ENCODE assay signal across 8 cellular contexts in the genomic region with DNA sequence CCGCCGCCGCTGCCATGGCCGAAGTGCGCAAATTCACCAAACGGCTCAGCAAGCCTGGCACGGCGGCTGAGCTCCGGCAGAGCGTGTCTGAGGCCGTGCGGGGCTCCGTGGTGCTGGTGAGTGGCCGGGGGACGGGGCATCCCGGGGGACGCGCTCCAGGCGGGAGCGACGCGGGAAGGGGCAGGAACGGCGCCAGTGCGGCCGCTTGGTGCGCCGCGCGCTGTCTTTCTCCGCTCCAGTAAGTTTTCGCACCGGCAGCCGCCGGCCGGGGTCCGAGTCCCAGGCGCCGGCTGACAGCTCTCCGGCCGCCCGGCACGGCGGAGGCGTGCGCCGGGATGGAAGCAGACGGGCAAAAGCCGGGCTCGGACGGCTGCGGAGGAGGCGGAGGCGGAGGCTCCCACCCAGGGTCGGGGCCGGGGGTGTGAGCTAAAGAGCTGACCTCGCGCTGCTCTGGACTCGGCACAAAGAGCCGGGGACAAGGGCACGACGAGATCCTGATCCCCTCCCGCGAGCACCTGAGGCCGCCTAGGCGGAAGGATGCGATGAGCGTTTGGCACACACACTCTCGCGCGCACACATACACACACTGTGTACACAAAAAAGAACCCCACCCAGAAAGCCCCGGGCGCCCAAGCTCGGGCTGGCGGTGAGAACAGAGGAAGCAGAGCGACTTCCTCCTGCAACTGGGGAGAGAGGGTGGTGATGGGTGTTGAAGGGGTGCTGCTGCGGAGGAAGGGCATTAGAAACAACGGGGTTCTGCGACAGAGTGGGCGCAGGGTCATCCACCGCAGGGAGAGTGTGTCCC. TPM values are rescaled to one million over a fixed set of nuclear protein-coding genes. Genes with fewer than 3 reads are reported as not detected.
DNase-seq lines count a peak whose midpoint lies in the region; ATAC-seq and TF ChIP-seq lines count a peak whose summit lies in the region.

No MANE protein-coding gene starts in this region.

- CTCF ChIA-PET in HCT116 (lab: Charles Lee): no interaction called here

- peaks cover 3 to 9% of the 10 kb centered on the region in 2 experiments; a peak in 1 of 4 replicates for H3K4me1 ChIP-seq in HCT116 (ENCODE audit: control insufficient read depth in 1 of 2, insufficient read depth in 2 of 2, low read length in 2 of 2)
- no peaks in the 10 kb centered on the region for H3K4me1 ChIP-seq in colonic mucosa
- peaks cover 10% of the 10 kb centered on the region for H3K4me1 ChIP-seq in mesodermal cell (ENCODE audit: control insufficient read depth, insufficient read depth, low read length, poor library complexity, severe bottlenecking)

- TF ChIP-seq RAD21 in HCT116 (IDR thresholded peaks at IDR 0.05; ENCODE audit: low read depth): no peak

- intact Hi-C loops in HCT116 (cut with micrococcal nuclease) (loop anchor here (2.0 kb wide), 1 partner anchor 55 kb away; no protein-coding TSS in a partner anchor), colonic mucosa (cut with DNase I) (no loop called here)

- H4K20me1 ChIP-seq in HCT116 (ENCODE audit: insufficient read depth): no peaks in the 10 kb centered on the region

- H3K79me2 ChIP-seq in HCT116 (ENCODE audit: insufficient read depth, low read length): no peaks in the 10 kb centered on the region

- peak overlapping the region; percentile 61 for H2AFZ ChIP-seq in HCT116 (ENCODE audit: low read depth, low read length, poor library complexity, severe bottlenecking)

- H3K36me3 ChIP-seq in HCT116 (ENCODE audit: control insufficient read depth in 1 of 2, insufficient read depth in 2 of 2, low read length in 2 of 2) (no peaks in the 10 kb centered on the region), colonic mucosa (no peaks in the 10 kb centered on the region), mesodermal cell (ENCODE audit: control insufficient read depth, insufficient read depth, low read length) (no peaks in the 10 kb centered on the region)

- DNase-seq in GM12865 (ENCODE audit: low read depth) (peak; percentile 86), HCT116 (ENCODE audit: low read depth, low spot score) (no peak), NCI-H1092 (lab: John Stamatoyannopoulos, UW) (peak; percentile 1), colonic mucosa (peak; percentile 71), T1000 (lab: John Stamatoyannopoulos, UW) (no peak)
- DNase-seq in stimulated activated CD8-positive, alpha-beta memory T cell treated with anti-CD3 and anti-CD28 coated beads, Interleukin-2, amount 100 ng/mL, for 1 hour (ENCODE audit: low read depth in 2 of 2): peak; percentile 37 to 56

- H3K4me3 ChIP-seq in GM12865 (ENCODE audit: low read depth, low read length) (peak overlapping the region; percentile 82), HCT116 (replicated peaks in 1 of 2; ENCODE audit: low read depth in 1 of 2, low read length in 2 of 2) (peak overlapping the region; percentile 46 to 59), colonic mucosa (peak overlapping the region; percentile 56), mesodermal cell (ENCODE audit: extremely low read depth, insufficient read depth, low read length, poor library complexity, severe bottlenecking) (peak overlapping the region; percentile 56)

- peak overlapping the region; percentile 80 for H3K4me2 ChIP-seq in HCT116 (ENCODE audit: low read length)

- peak; percentile 63 for ATAC-seq in HCT116
- peak; percentile 68 to 69 for ATAC-seq in activated CD4-positive, CD25-positive, alpha-beta regulatory T cell treated with anti-CD3 and anti-CD28 coated beads, Interleukin-2, amount 50 U/mL, for 24 hours

- POLR2A ChIA-PET in HCT116 (lab: Charles Lee): no interaction called here

- TF ChIP-seq CTCF in GM12865 (IDR thresholded peaks at IDR 0.05; ENCODE audit: insufficient read depth, low read depth, low read length, missing control alignments): no peak
- TF ChIP-seq CTCF in HCT116 (IDR thresholded peaks at IDR 0.05 in 2 of 3, conservative IDR thresholded peaks at IDR 0.05 in 1 of 3; ENCODE audit: borderline replicate concordance in 1 of 3, insufficient read depth in 1 of 3, low read depth in 2 of 3, low read length in 2 of 3): no peak
- TF ChIP-seq CTCF in colonic mucosa (IDR thresholded peaks at IDR 0.05): no peak

- no peak for TF ChIP-seq POLR2A in HCT116 (IDR thresholded peaks at IDR 0.05; ENCODE audit: borderline replicate concordance, extremely low read depth, insufficient read depth, insufficient read length)

- RAD21 ChIA-PET in HCT116 (lab: Charles Lee; ENCODE audit: low non-redundant PET in 1 of 2, low total read pairs in 2 of 2, uncharacterized antibody in 2 of 2, unreplicated experiment in 2 of 2): no interaction called here

- H3K9me3 ChIP-seq in HCT116 (ENCODE audit: control insufficient read depth in 1 of 2, insufficient read depth in 1 of 2, low read depth in 1 of 2, low read length in 2 of 2) (no peaks in the 10 kb centered on the region), colonic mucosa (no peaks in the 10 kb centered on the region), mesodermal cell (ENCODE audit: control insufficient read depth, low read length) (no peaks in the 10 kb centered on the region)

- no peaks in the 10 kb centered on the region; the same call in 1 of the 2 replicates for H3K27me3 ChIP-seq in HCT116 (ENCODE audit: insufficient read depth, low read length)
- H3K27me3 ChIP-seq in colonic mucosa: peaks cover 4% of the 10 kb centered on the region

- H3K9ac ChIP-seq in HCT116 (ENCODE audit: low read length): no peak overlapping the region
- H3K9ac ChIP-seq in colonic mucosa (ENCODE audit: low read depth in 2 of 2, low read length in 2 of 2): peak overlapping the region; percentile 61 to 72

- H3K9me2 ChIP-seq in HCT116 (ENCODE audit: insufficient read depth): no peaks in the 10 kb centered on the region

- H3K27ac ChIP-seq in HCT116 (ENCODE audit: low read depth, low read length) (no peak overlapping the region), colonic mucosa (peak overlapping the region; percentile 79), mesodermal cell (ENCODE audit: low read depth, low read length, severe bottlenecking) (peak overlapping the region; percentile 29)

- 0% methylated on average over 10 to 24 of the region's 81 CpGs for WGBS in mesodermal cell (ENCODE audit: insufficient coverage in 2 of 2), 2 experiments

- no TSS peak for BruUV-seq in HCT116 (replicated peaks; lab: Mats Ljungman, UMichigan)

TF ChIP-seq in HCT116, 20 proteins besides CTCF, POLR2A, EP300 and RAD21:
- TF ChIP-seq JUND (IDR thresholded peaks at IDR 0.05) (no peak), SIN3A (IDR thresholded peaks at IDR 0.05; ENCODE audit: low read depth) (no peak), CEBPB (IDR thresholded peaks at IDR 0.05; ENCODE audit: low read depth) (no peak), ZFX (IDR thresholded peaks at IDR 0.05) (no peak), SRF (IDR thresholded peaks at IDR 0.05; ENCODE audit: low read depth) (no peak), ZNF274 (IDR thresholded peaks at IDR 0.05; ENCODE audit: low read depth, low read length) (no peak), EGR1 (IDR thresholded peaks at IDR 0.05; ENCODE audit: low read depth) (0 out of 2 replicates have a peak, but pooled peaks have one; percentile 34)
TF ChIP-seq in HCT116: peak in this region for 1.

RNA-seq across cellular contexts. Expression of gene DOCK11, which starts 0.5 kb away (rescaled TPM):
- total RNA-seq in HCT116 (2021; ENCODE audit: unreplicated experiment): 0.59 TPM
- polyA plus RNA-seq in HCT116 (2012): 0.02 and 0.31 TPM in 2 replicates
- 1 to 10 TPM; 3.3 to 8.7 TPM for total RNA-seq in colonic mucosa
- polyA plus RNA-seq in mesodermal cell (2013, experiment 1 of 2): 14.6 TPM
- polyA plus RNA-seq in mesodermal cell (2013, experiment 2 of 2): 13.6 TPM

Comparison
In these comparisons a context has a peak if more than half of its experiments do, and no peak if none do; other contexts are left out.
1. DNase-seq: peak in GM12865 (single experiment), NCI-H1092 (single experiment), colonic mucosa (single experiment) and stimulated activated CD8-positive, alpha-beta memory T cell treated with anti-CD3 and anti-CD28 coated beads, Interleukin-2, amount 100 ng/mL, for 1 hour (2 of 2); none in HCT116 (single experiment) and T1000 (single experiment).
2. Peak in every context shown above with its lines, with median percentiles within 50 percentile points of each other: H3K4me3 ChIP-seq.